In the genomic region with DNA sequence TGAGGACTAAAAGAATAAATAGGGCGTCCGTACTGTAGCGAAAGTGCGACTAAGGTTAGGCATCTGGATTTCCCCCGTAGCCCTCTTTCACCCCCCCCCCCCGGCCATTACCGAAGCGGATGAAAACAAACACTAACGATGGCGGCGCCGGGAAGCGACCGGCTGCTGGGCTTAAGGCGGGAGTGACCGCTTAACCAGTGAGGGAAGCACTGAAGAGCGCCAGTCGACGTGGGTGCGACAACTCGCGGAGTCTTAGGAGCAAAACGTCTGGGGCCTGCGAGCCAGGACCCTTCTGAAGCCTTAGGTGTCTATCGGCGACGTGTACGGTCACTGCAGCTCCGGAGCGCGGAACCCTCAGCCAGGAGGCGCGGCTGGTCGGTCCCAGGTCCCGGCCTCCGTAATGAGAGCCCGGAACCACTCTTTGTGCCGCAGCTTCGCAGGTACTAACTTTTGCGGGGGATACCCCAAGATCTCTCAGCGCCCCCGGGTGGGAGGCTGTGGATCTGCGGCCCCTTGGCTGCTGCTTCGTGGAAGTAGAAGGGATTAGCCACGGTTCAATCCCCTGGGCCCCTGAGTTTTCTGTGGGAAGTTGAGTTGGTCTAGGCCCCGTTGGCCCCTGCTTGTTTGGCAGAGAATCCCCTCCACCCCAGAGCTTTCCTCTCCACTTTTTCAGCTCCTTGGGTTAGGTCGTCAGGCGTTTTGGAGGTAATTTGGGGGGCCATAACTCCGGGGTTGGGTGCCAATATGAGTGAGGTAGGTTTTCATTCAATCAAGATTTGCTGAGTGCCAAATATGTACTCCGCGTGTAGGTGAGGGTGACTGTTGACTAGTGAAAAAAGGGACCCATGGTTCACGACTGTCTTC, we compare ENCODE assay signal across 1 cellular context.
TF ChIP-seq lines count a peak whose summit lies in the region.

A gene (plus strand): TSS at position 103 of the 864 bp plus-strand sequence. CDS start 26,739 bp downstream, outside the sequence.

TF ChIP-seq in K562, 482 proteins besides CTCF, POLR2A, EP300 and RAD21 (continued from another document):
- no peak for TF ChIP-seq HDAC3 (IDR thresholded peaks at IDR 0.05; ENCODE audit: borderline replicate concordance, partially characterized antibody)
- TF ChIP-seq SMARCC2 (IDR thresholded peaks at IDR 0.05; ENCODE audit: low read depth): no peak
- no peak for TF ChIP-seq SPI1 (IDR thresholded peaks at IDR 0.05; ENCODE audit: borderline replicate concordance, low read depth, low read length)
- no peak for TF ChIP-seq TAL1 (IDR thresholded peaks at IDR 0.05)
- TF ChIP-seq POU5F1 (IDR thresholded peaks at IDR 0.05; ENCODE audit: borderline replicate concordance, low read depth, low read length, partially characterized antibody): no peak
- TF ChIP-seq TBP (optimal IDR thresholded peaks at IDR 0.05; ENCODE audit: low read depth, low read length): peak; percentile 13
- TF ChIP-seq, protein P1, sequence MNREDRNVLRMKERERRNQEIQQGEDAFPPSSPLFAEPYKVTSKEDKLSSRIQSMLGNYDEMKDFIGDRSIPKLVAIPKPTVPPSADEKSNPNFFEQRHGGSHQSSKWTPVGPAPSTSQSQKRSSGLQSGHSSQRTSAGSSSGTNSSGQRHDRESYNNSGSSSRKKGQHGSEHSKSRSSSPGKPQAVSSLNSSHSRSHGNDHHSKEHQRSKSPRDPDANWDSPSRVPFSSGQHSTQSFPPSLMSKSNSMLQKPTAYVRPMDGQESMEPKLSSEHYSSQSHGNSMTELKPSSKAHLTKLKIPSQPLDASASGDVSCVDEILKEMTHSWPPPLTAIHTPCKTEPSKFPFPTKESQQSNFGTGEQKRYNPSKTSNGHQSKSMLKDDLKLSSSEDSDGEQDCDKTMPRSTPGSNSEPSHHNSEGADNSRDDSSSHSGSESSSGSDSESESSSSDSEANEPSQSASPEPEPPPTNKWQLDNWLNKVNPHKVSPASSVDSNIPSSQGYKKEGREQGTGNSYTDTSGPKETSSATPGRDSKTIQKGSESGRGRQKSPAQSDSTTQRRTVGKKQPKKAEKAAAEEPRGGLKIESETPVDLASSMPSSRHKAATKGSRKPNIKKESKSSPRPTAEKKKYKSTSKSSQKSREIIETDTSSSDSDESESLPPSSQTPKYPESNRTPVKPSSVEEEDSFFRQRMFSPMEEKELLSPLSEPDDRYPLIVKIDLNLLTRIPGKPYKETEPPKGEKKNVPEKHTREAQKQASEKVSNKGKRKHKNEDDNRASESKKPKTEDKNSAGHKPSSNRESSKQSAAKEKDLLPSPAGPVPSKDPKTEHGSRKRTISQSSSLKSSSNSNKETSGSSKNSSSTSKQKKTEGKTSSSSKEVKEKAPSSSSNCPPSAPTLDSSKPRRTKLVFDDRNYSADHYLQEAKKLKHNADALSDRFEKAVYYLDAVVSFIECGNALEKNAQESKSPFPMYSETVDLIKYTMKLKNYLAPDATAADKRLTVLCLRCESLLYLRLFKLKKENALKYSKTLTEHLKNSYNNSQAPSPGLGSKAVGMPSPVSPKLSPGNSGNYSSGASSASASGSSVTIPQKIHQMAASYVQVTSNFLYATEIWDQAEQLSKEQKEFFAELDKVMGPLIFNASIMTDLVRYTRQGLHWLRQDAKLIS (CRISPR knock-in tag; IDR thresholded peaks at IDR 0.05): peak; percentile 71; the same call in 1 of the 2 replicates
- no peak for TF ChIP-seq ZFP36 (IDR thresholded peaks at IDR 0.05; ENCODE audit: low read depth, low read length, partially characterized antibody)
- TF ChIP-seq, protein P2, sequence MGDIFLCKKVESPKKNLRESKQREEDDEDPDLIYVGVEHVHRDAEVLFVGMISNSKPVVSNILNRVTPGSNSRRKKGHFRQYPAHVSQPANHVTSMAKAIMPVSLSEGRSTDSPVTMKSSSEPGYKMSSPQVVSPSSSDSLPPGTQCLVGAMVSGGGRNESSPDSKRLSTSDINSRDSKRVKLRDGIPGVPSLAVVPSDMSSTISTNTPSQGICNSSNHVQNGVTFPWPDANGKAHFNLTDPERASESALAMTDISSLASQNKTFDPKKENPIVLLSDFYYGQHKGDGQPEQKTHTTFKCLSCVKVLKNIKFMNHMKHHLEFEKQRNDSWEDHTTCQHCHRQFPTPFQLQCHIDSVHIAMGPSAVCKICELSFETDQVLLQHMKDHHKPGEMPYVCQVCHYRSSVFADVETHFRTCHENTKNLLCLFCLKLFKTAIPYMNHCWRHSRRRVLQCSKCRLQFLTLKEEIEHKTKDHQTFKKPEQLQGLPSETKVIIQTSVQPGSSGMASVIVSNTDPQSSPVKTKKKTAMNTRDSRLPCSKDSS (IDR thresholded peaks at IDR 0.05; ENCODE audit: low read depth, partially characterized antibody): no peak
- no peak for TF ChIP-seq HNRNPLL (IDR thresholded peaks at IDR 0.05; ENCODE audit: low read depth, low read length, poor library complexity, severe bottlenecking)
